In the genomic region with DNA sequence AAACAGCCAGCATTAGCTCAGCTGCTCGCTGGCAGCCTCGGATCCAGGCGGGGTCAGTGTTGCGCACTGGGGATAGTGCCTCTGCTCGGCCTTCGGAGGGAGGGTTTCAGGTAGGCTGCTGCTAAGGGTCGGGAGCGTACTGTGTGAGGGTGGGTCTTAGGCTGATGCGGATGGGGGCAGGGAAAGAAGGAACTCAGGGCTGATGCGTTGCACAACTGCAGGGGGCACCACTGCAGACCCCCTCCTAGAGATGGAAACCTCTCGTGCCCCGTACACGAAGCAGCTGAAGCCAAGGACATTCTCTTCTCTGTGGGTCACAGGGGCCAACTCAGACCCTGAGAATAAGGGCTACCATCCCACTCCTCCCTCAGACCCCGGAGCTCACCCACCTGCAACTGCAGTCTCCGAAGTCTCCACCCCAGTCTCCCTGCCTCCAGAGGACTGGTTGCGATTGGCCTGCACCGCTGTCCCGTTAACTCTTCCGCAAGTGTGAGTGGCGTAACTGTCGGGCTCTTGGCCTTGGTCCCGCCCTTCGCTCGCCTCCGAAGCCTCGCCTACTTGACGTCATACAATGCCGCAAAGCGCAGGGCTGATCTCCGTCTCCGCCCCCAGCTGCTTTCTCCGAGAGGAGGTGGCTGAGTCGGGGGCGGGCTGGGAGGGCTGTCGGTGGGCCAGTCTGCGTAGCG, we compare ENCODE assay signal across 8 cellular contexts. TPM values are rescaled to one million over a fixed set of nuclear protein-coding genes. Genes with fewer than 3 reads are reported as not detected.
DNase-seq lines count a peak whose midpoint lies in the region; ATAC-seq and TF ChIP-seq lines count a peak whose summit lies in the region.

A gene with protein sequence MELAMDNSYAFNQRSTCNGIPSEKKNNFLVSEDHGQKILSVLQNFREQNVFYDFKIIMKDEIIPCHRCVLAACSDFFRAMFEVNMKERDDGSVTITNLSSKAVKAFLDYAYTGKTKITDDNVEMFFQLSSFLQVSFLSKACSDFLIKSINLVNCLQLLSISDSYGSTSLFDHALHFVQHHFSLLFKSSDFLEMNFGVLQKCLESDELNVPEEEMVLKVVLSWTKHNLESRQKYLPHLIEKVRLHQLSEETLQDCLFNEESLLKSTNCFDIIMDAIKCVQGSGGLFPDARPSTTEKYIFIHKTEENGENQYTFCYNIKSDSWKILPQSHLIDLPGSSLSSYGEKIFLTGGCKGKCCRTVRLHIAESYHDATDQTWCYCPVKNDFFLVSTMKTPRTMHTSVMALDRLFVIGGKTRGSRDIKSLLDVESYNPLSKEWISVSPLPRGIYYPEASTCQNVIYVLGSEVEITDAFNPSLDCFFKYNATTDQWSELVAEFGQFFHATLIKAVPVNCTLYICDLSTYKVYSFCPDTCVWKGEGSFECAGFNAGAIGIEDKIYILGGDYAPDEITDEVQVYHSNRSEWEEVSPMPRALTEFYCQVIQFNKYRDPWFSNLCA (minus strand): TSS at position 425 of the 686 bp plus-strand sequence. CDS start 18,250 bp downstream, outside the sequence.

- peaks cover 51% of the 10 kb centered on the region for H3K4me1 Mint-ChIP-seq in nephron progenitor cell
- peaks cover 58% of the 10 kb centered on the region for H3K4me1 Mint-ChIP-seq in stimulated activated naive CD8-positive, alpha-beta T cell treated with anti-CD3 and anti-CD28 coated beads, Interleukin-15, Interleukin-2, amounts not matched to agents 100 ng/mL and 50 ng/mL, for 24 hours (ENCODE audit: low read depth)

- H3K4me2 ChIP-seq in HCT116 (ENCODE audit: low read length) (peak within 1 kb of the TSS; percentile 95), MM.1S (ENCODE audit: low read depth, low read length) (peak within 1 kb of the TSS; percentile 74)

- H3K4me3 ChIP-seq in HCT116 (replicated peaks in 1 of 2; ENCODE audit: low read depth in 1 of 2, low read length in 2 of 2) (peak within 1 kb of the TSS; percentile 80 to 95), MM.1S (ENCODE audit: low read length) (peak within 1 kb of the TSS; percentile 96), fibroblast of villous mesenchyme (ENCODE audit: low read depth, low read length) (peak within 1 kb of the TSS; percentile 84)

- H3K27me3 Mint-ChIP-seq in nephron progenitor cell (ENCODE audit: low read depth, poor library complexity), result no peaks in the 10 kb centered on the region
- no peaks in the 10 kb centered on the region for H3K27me3 Mint-ChIP-seq in stimulated activated naive CD8-positive, alpha-beta T cell treated with anti-CD3 and anti-CD28 coated beads, Interleukin-15, Interleukin-2, amounts not matched to agents 100 ng/mL and 50 ng/mL, for 24 hours

- peaks cover 6 to 11% of the 10 kb centered on the region in 2 experiments; a peak in 2 of 4 replicates for H3K4me1 ChIP-seq in HCT116 (ENCODE audit: control insufficient read depth in 1 of 2, insufficient read depth in 2 of 2, low read length in 2 of 2)
- peaks cover 11% of the 10 kb centered on the region for H3K4me1 ChIP-seq in MM.1S (ENCODE audit: low read length)

- ATAC-seq in HCT116, result peak; percentile 95

- peak within 1 kb of the TSS; percentile 49 for H2AFZ ChIP-seq in HCT116 (ENCODE audit: low read depth, low read length, poor library complexity, severe bottlenecking)
- peak within 1 kb of the TSS; percentile 87 for H2AFZ ChIP-seq in MM.1S (ENCODE audit: low read length)

- intact Hi-C loops in HCT116 (cut with micrococcal nuclease), result loop anchor here (2.0 kb wide), 1 partner anchor 54 kb away; the partner anchor contains the start of gene MSANTD4

- H3K4me3 Mint-ChIP-seq in nephron progenitor cell, result peak within 1 kb of the TSS; percentile 93
- peak within 1 kb of the TSS; percentile 97 for H3K4me3 Mint-ChIP-seq in stimulated activated naive CD8-positive, alpha-beta T cell treated with anti-CD3 and anti-CD28 coated beads, Interleukin-15, Interleukin-2, amounts not matched to agents 100 ng/mL and 50 ng/mL, for 24 hours

- H4K20me1 ChIP-seq in HCT116 (ENCODE audit: insufficient read depth), result peaks cover 1% of the 10 kb centered on the region; the same call in 1 of the 2 replicates
- no peaks in the 10 kb centered on the region for H4K20me1 ChIP-seq in MM.1S (ENCODE audit: insufficient read depth, low read length)

- H3K27me3 ChIP-seq in HCT116 (ENCODE audit: insufficient read depth, low read length) (no peaks in the 10 kb centered on the region), MM.1S (replicated peaks; ENCODE audit: insufficient read depth, low read length) (no peaks in the 10 kb centered on the region)

- peak within 1 kb of the TSS; percentile 100 for H3K27ac Mint-ChIP-seq in nephron progenitor cell
- peak within 1 kb of the TSS; percentile 98 for H3K27ac Mint-ChIP-seq in stimulated activated naive CD8-positive, alpha-beta T cell treated with anti-CD3 and anti-CD28 coated beads, Interleukin-15, Interleukin-2, amounts not matched to agents 100 ng/mL and 50 ng/mL, for 24 hours

- H3K9ac ChIP-seq in HCT116 (ENCODE audit: low read length) (peak within 1 kb of the TSS; percentile 95), MM.1S (ENCODE audit: low read length) (peak within 1 kb of the TSS; percentile 96)

- H3K79me2 ChIP-seq in HCT116 (ENCODE audit: insufficient read depth, low read length) (peaks cover 43% of the 10 kb centered on the region), MM.1S (ENCODE audit: low read length) (peaks cover 42% of the 10 kb centered on the region)

- TF ChIP-seq RAD21 in HCT116 (IDR thresholded peaks at IDR 0.05; ENCODE audit: low read depth), result no peak

- H3F3A ChIP-seq in MM.1S (ENCODE audit: insufficient read depth, low read length), result 0 out of 2 replicates have a peak, but pooled peaks cover 5% of the 10 kb centered on the region

- TF ChIP-seq CTCF in HCT116 (IDR thresholded peaks at IDR 0.05 in 2 of 3, conservative IDR thresholded peaks at IDR 0.05 in 1 of 3; ENCODE audit: borderline replicate concordance in 1 of 3, insufficient read depth in 1 of 3, low read depth in 2 of 3, low read length in 2 of 3) (peak; percentile 23 to 54 (median 50); a peak in 5 of 6 replicates), MM.1S (IDR thresholded peaks at IDR 0.05; ENCODE audit: low read length) (peak; percentile 59), fibroblast of villous mesenchyme (IDR thresholded peaks at IDR 0.05; ENCODE audit: insufficient read depth, low read depth, low read length) (peak; percentile 42), nephron progenitor cell (IDR thresholded peaks at IDR 0.05) (peak; percentile 33)

- H3K36me3 ChIP-seq in HCT116 (ENCODE audit: control insufficient read depth in 1 of 2, insufficient read depth in 2 of 2, low read length in 2 of 2) (peaks cover 14 to 17% of the 10 kb centered on the region in 2 experiments), MM.1S (replicated peaks; ENCODE audit: insufficient read depth, low read length) (peaks cover 10% of the 10 kb centered on the region)

- H3K9me2 ChIP-seq in HCT116 (ENCODE audit: insufficient read depth) (no peaks in the 10 kb centered on the region), MM.1S (replicated peaks; ENCODE audit: insufficient read depth, low read length) (no peaks in the 10 kb centered on the region)

- TF ChIP-seq POLR2A in HCT116 (IDR thresholded peaks at IDR 0.05; ENCODE audit: borderline replicate concordance, extremely low read depth, insufficient read depth, insufficient read length), result peak; percentile 21

- H3K27ac ChIP-seq in HCT116 (ENCODE audit: low read depth, low read length), result peak within 1 kb of the TSS; percentile 86
- peak within 1 kb of the TSS; percentile 81 for H3K27ac ChIP-seq in MM.1S (ENCODE audit: low read length)

- POLR2A ChIA-PET in HCT116 (lab: Charles Lee), result interaction anchor here (0.6 to 1.0 kb wide), 7 partner anchors 9 to 1722 kb away, joined by 3 to 6 read pairs (median 3); no protein-coding TSS in a partner anchor

- no TSS peak for BruUV-seq in HCT116 (replicated peaks; lab: Mats Ljungman, UMichigan)

- peaks cover 28% of the 10 kb centered on the region for H3K36me3 Mint-ChIP-seq in nephron progenitor cell (ENCODE audit: low read depth)
- H3K36me3 Mint-ChIP-seq in stimulated activated naive CD8-positive, alpha-beta T cell treated with anti-CD3 and anti-CD28 coated beads, Interleukin-15, Interleukin-2, amounts not matched to agents 100 ng/mL and 50 ng/mL, for 24 hours (ENCODE audit: low read depth), result peaks cover 31% of the 10 kb centered on the region

- RAD21 ChIA-PET in HCT116 (lab: Charles Lee; ENCODE audit: low non-redundant PET in 1 of 2, low total read pairs in 2 of 2, uncharacterized antibody in 2 of 2, unreplicated experiment in 2 of 2), result interaction anchor here in 1 of 2 experiments (0.6 kb wide), 1 partner anchor 960 kb away, joined by 3 read pairs; no protein-coding TSS in a partner anchor

- H3K9me3 ChIP-seq in HCT116 (ENCODE audit: control insufficient read depth in 1 of 2, insufficient read depth in 1 of 2, low read depth in 1 of 2, low read length in 2 of 2) (no peaks in the 10 kb centered on the region), MM.1S (replicated peaks; ENCODE audit: insufficient read depth, low read length) (no peaks in the 10 kb centered on the region)

- no peaks in the 10 kb centered on the region for H3K9me3 Mint-ChIP-seq in nephron progenitor cell
- H3K9me3 Mint-ChIP-seq in stimulated activated naive CD8-positive, alpha-beta T cell treated with anti-CD3 and anti-CD28 coated beads, Interleukin-15, Interleukin-2, amounts not matched to agents 100 ng/mL and 50 ng/mL, for 24 hours, result no peaks in the 10 kb centered on the region

- DNase-seq in GDM1 (lab: John Stamatoyannopoulos, UW) (peak; percentile 99), HCT116 (ENCODE audit: low read depth, low spot score) (peak; percentile 98), MM.1S (peak; percentile 99), SHP77 treated with DMSO at 0.1 percent for 48 hours (lab: John Stamatoyannopoulos, UW) (peak; percentile 96), activated gamma-delta T cell treated with Interleukin-2 at 50 U/mL for 16 hours (peak; percentile 97), fibroblast of villous mesenchyme (ENCODE audit: low read depth) (peak; percentile 99), nephron progenitor cell (peak; percentile 97)

- CTCF ChIA-PET in HCT116 (lab: Charles Lee), result interaction anchor here (0.6 to 1.4 kb wide), 5 partner anchors 10 to 958 kb away, joined by 3 to 6 read pairs (median 4); no protein-coding TSS in a partner anchor

TF ChIP-seq in HCT116, 20 proteins besides CTCF, POLR2A, EP300 and RAD21 (continues in another document):
- TF ChIP-seq SP1 (IDR thresholded peaks at IDR 0.05; ENCODE audit: low read depth) (peak; percentile 89), SIN3A (IDR thresholded peaks at IDR 0.05; ENCODE audit: low read depth) (no peak; the same call in 1 of the 2 replicates), CEBPB (IDR thresholded peaks at IDR 0.05; ENCODE audit: low read depth) (peak; percentile 71), EZH2phosphoT487 (IDR thresholded peaks at IDR 0.05; ENCODE audit: borderline replicate concordance) (no peak), CBX3 (IDR thresholded peaks at IDR 0.05; ENCODE audit: low read depth) (peak; percentile 91), POLR2AphosphoS5 (IDR thresholded peaks at IDR 0.05; ENCODE audit: low read depth, low read length) (peak; percentile 65)
- TF ChIP-seq, protein P1, sequence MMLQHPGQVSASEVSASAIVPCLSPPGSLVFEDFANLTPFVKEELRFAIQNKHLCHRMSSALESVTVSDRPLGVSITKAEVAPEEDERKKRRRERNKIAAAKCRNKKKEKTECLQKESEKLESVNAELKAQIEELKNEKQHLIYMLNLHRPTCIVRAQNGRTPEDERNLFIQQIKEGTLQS (IDR thresholded peaks at IDR 0.05), result no peak

RNA-seq across cellular contexts. Expression of the gene that starts here (rescaled TPM):
- 10.4 TPM for total RNA-seq in HCT116 (2021; ENCODE audit: unreplicated experiment)
- polyA plus RNA-seq in HCT116 (2012), result 3.8 and 4.5 TPM in 2 replicates
- total RNA-seq in fibroblast of villous mesenchyme, result 2.6 and 3.9 TPM in 2 replicates

Comparison
In these comparisons a context has a peak if more than half of its experiments do, and no peak if none do; other contexts are left out.
1. Peak in every context shown above with its lines: DNase-seq, ATAC-seq, H3K4me3 ChIP-seq and H3K27ac ChIP-seq.